ENCODE assay signal across 10 cellular contexts in the genomic region with DNA sequence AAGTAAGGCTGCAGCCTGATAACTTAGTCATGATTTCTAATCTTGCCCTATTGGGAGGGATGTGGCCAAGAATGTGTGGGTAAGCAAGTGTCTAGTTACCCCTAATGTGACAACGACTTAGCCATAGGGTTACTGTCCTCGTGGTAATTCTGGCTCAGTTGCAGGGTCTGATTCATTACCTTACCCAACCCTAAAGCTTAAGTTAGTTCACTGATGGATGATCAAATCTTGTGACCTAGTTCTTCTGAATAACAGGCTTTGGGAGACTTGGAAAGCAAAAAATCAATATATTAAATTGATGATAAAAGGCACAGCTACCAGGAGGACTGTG. TPM values are rescaled to one million over a fixed set of nuclear protein-coding genes. Genes with fewer than 3 reads are reported as not detected.
DNase-seq lines count a peak whose midpoint lies in the region; ATAC-seq lines count a peak whose summit lies in the region.
"Had no signal": no experiment of that assay in that cellular context is flagged by ENCODE, and none has a peak within 500 bp of the region (broad histone marks: within the 10 kb centered on the region; RNA-seq: fewer than 3 reads in every experiment).

No MANE protein-coding gene starts in this region.

- in situ Hi-C loops in G401 (cut with HindIII; ENCODE audit: low sequenced_read_pairs), result no loop called here

- DNase-seq in NCI-H82 (lab: John Stamatoyannopoulos, UW), result peak; percentile 23
- no peak for DNase-seq in NCI-H82 treated with DMSO at 0.1 percent for 48 hours (lab: John Stamatoyannopoulos, UW; ENCODE audit: unreplicated experiment)
- DNase-seq in RKO (ENCODE audit: low spot score), result peak; percentile 46
- peak; percentile 10 for DNase-seq in fibroblast of gingiva (ENCODE audit: low read depth)
- no peak for DNase-seq in G401 (ENCODE audit: low spot score)
- DNase-seq: 8988T, NCI-H187 treated with DMSO at 0.1 percent for 48 hours had no signal

- peak overlapping the region in 11 of 21 experiments; percentile 90 to 99 (median 98) for H3K27ac ChIP-seq in skin epidermis

- H3K4me3 ChIP-seq in skin epidermis, result no peak overlapping the region

- no peak for ATAC-seq in GM18519 (IDR thresholded peaks at IDR 0.05; ENCODE audit: low FRiP score, unreplicated experiment)
- ATAC-seq in HG02610 (IDR thresholded peaks at IDR 0.05; ENCODE audit: unreplicated experiment), result no peak

RNA-seq across cellular contexts. Expression of gene INTS14, which starts 1.6 kb away (rescaled TPM):
- total RNA-seq in G401 (2014; rRNA removed; shearing (Covaris generic)), result 28.5 and 46.2 TPM in 2 replicates

RNA-seq across cellular contexts. Expression of gene SLC24A1, which starts 9.2 kb away (rescaled TPM):
- total RNA-seq in G401 (2014; rRNA removed; shearing (Covaris generic)), result 7.9 and 8.2 TPM in 2 replicates

Comparison
In these comparisons a context has a peak if more than half of its experiments do, and no peak if none do; other contexts are left out.
1. DNase-seq: peak in NCI-H82 (single experiment), RKO (single experiment) and fibroblast of gingiva (single experiment); none in NCI-H82 treated with DMSO at 0.1 percent for 48 hours (single experiment) and G401 (single experiment).